8 cellular contexts compared by ENCODE assay signal in the genomic region with DNA sequence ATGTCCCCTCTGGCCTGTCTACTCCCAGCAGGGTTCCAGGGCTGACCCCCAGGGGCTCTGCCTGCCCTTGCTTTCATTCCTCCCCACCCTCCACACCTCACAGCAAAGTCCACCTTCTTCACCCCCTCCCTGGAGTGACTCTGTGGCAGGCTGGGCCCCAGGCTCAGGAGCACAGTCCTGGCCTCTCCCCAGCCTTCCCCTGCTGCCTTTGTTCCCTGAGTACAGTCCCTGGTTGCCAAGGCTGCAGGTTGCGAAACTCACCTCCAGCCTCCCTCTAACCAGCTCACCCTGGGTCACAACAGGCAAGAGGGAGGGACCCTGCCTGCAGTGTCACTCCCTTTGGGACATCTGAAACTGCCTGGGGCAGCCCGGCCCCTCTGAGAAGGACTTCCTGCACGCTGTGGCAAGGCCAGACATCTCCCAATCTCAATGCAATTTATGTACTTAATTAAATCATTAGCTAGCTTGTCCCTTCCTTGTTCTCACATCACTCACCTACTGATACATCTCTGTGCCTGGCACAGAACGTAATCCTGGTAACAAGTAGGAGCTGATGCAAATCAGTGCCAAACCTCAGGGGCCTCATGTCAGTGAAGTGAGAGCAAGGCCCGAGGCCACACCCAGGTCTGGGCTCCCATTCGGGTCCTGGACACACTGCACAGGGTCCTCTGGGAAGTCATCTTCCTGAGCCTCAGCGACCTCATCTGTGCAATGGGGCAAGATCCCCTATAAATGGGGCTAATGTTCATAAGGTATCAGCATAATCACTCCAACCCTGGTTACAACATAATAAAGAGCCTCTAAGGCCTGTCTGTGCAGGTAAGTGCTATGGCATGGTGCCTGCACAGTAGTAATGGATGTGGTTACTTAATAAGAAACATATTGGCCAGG. TPM values are rescaled to one million over a fixed set of nuclear protein-coding genes. Genes with fewer than 3 reads are reported as not detected.
DNase-seq lines count a peak whose midpoint lies in the region; ATAC-seq and TF ChIP-seq lines count a peak whose summit lies in the region.

No MANE protein-coding gene starts in this region.

- no peaks in the 10 kb centered on the region for H3K27me3 Mint-ChIP-seq in MCF 10A (ENCODE audit: insufficient read depth, unreplicated experiment)

- no peaks in the 10 kb centered on the region for H3K36me3 Mint-ChIP-seq in MCF 10A (ENCODE audit: insufficient read depth, unreplicated experiment)

- H3K4me3 ChIP-seq in MM.1S (ENCODE audit: low read length) (no peak overlapping the region), muscle layer of duodenum (ENCODE audit: low read depth in 1 of 2, low read length in 2 of 2) (no peak overlapping the region), psoas muscle (no peak overlapping the region)

- H3K27me3 ChIP-seq in MM.1S (replicated peaks; ENCODE audit: insufficient read depth, low read length) (no peaks in the 10 kb centered on the region), muscle layer of duodenum (ENCODE audit: low read depth, low read length) (no peaks in the 10 kb centered on the region), psoas muscle (ENCODE audit: insufficient read depth in 3 of 3, low read length in 2 of 3) (no peaks in the 10 kb centered on the region)

- no peak overlapping the region; the same call in 1 of the 2 replicates for H3K4me2 ChIP-seq in MM.1S (ENCODE audit: low read depth, low read length)

- intact Hi-C loops in MCF 10A (cut with micrococcal nuclease) (loop anchor here (10.0 kb wide), 1 partner anchor 48 kb away; a partner anchor contains a TSS), psoas muscle (cut with DNase I) (no loop called here)

- DNase-seq in MM.1S (peak; percentile 37), MCF 10A (ENCODE audit: unreplicated experiment) (peak; percentile 92), glomerular visceral epithelial cell (ENCODE audit: extremely low spot score) (no peak), NCI-H82 (lab: John Stamatoyannopoulos, UW) (no peak), psoas muscle (no peak)
- no peak for DNase-seq in activated naive CD4-positive, alpha-beta T cell (lab: John Stamatoyannopoulos, UW)

- H3K27ac ChIP-seq in MM.1S (ENCODE audit: low read length) (no peak overlapping the region), muscle layer of duodenum (ENCODE audit: low read length) (peak overlapping the region; percentile 87), psoas muscle (no peak overlapping the region)

- H3K9ac ChIP-seq in MM.1S (ENCODE audit: low read length): no peak overlapping the region; the same call in 1 of the 2 replicates

- no peaks in the 10 kb centered on the region for H3F3A ChIP-seq in MM.1S (ENCODE audit: insufficient read depth, low read length)

- peak overlapping the region; percentile 98 for H3K27ac Mint-ChIP-seq in MCF 10A (ENCODE audit: low read depth, unreplicated experiment)

- no peaks in the 10 kb centered on the region for H3K79me2 ChIP-seq in MM.1S (ENCODE audit: low read length)

- ATAC-seq in GM19452 (IDR thresholded peaks at IDR 0.05; ENCODE audit: unreplicated experiment) (peak; percentile 67), psoas muscle (no peak)

- no TSS peak for BruUV-seq in MCF 10A (replicated peaks; lab: Mats Ljungman, UMichigan)

- H2AFZ ChIP-seq in MM.1S (ENCODE audit: low read length): peak overlapping the region; percentile 19; the same call in 1 of the 2 replicates

- H3K4me3 Mint-ChIP-seq in MCF 10A (ENCODE audit: unreplicated experiment): peak overlapping the region; percentile 8

- H3K4me1 ChIP-seq in MM.1S (ENCODE audit: low read length) (0 out of 2 replicates have a peak, but pooled peaks cover 8% of the 10 kb centered on the region), muscle layer of duodenum (ENCODE audit: control insufficient read depth in 1 of 2, insufficient read depth in 2 of 2, low read length in 2 of 2) (peaks cover 0 to 3% of the 10 kb centered on the region in 2 donors), psoas muscle (no peaks in the 10 kb centered on the region)

- peaks cover 38% of the 10 kb centered on the region for H3K4me1 Mint-ChIP-seq in MCF 10A (ENCODE audit: insufficient read depth, unreplicated experiment)

- CTCF ChIA-PET in MCF 10A (lab: Yijun Ruan, JAX): interaction anchor here (0.5 to 1.0 kb wide), 3 partner anchors 16 to 52 kb away, joined by 3 to 5 read pairs (median 3); no protein-coding TSS in a partner anchor

- H4K20me1 ChIP-seq in MM.1S (ENCODE audit: insufficient read depth, low read length): no peaks in the 10 kb centered on the region

- POLR2A ChIA-PET in MCF 10A (lab: Yijun Ruan, JAX): interaction anchor here (0.5 to 2.4 kb wide), 13 partner anchors 11 to 224 kb away, joined by 3 to 12 read pairs (median 4); a partner anchor contains a TSS

- H3K9me3 ChIP-seq in MM.1S (replicated peaks; ENCODE audit: insufficient read depth, low read length) (no peaks in the 10 kb centered on the region), muscle layer of duodenum (ENCODE audit: control insufficient read depth in 1 of 2, low read length in 2 of 2) (no peaks in the 10 kb centered on the region), psoas muscle (no peaks in the 10 kb centered on the region)

- H3K36me3 ChIP-seq in MM.1S (replicated peaks; ENCODE audit: insufficient read depth, low read length) (no peaks in the 10 kb centered on the region), muscle layer of duodenum (ENCODE audit: control insufficient read depth in 1 of 2, insufficient read depth in 2 of 2, low read length in 2 of 2) (no peaks in the 10 kb centered on the region), psoas muscle (ENCODE audit: insufficient read depth in 1 of 2, low read depth in 1 of 2) (no peaks in the 10 kb centered on the region)

- WGBS in psoas muscle, 3 donors: 67 to 70% (median 69%) methylated on average over 7 of the region's 7 CpGs

- no peaks in the 10 kb centered on the region for H3K9me2 ChIP-seq in MM.1S (replicated peaks; ENCODE audit: insufficient read depth, low read length)

- no peaks in the 10 kb centered on the region for H3K9me3 Mint-ChIP-seq in MCF 10A (ENCODE audit: unreplicated experiment)

- TF ChIP-seq CTCF in MM.1S (IDR thresholded peaks at IDR 0.05; ENCODE audit: low read length) (no peak), MCF 10A (IDR thresholded peaks at IDR 0.05; ENCODE audit: unreplicated experiment) (no peak), psoas muscle (IDR thresholded peaks at IDR 0.05) (no peak)

RNA-seq across cellular contexts. Expression of a gene that starts 27.3 kb away (rescaled TPM):
- total RNA-seq in MCF 10A (2022) (15.8 and 17.9 TPM in 2 replicates), psoas muscle (1 to 10 TPM in 3 of 4 donors, under 1 TPM in 1; 0.79 to 2.5 (median 1.9) TPM)
- polyA plus RNA-seq in psoas muscle: under 1 TPM; 0.13 to 0.70 (median 0.38) TPM

RNA-seq across cellular contexts. Expression of a gene that starts 46.1 kb away (rescaled TPM):
- total RNA-seq in MCF 10A (2022) (3.4 and 3.9 TPM in 2 replicates), psoas muscle (under 1 TPM; 0.10 to 0.30 (median 0.12) TPM)
- under 1 TPM; 0.09 to 0.22 (median 0.11) TPM for polyA plus RNA-seq in psoas muscle

Comparison
In these comparisons a context has a peak if more than half of its experiments do, and no peak if none do; other contexts are left out.
1. DNase-seq: peak in MM.1S (single experiment) and MCF 10A (single experiment); none in glomerular visceral epithelial cell (single experiment), NCI-H82 (single experiment), psoas muscle (0 of 2) and activated naive CD4-positive, alpha-beta T cell (0 of 4).